Comparison of ENCODE assay signal across 9 cellular contexts in genomic region chr3:123660900-123661299, GRCh38.
A peak's percentile ranks its signal among the peaks of the same experiment; 100 is the strongest.
DNase-seq lines count a peak whose midpoint lies in the region; ATAC-seq, FAIRE-seq and TF ChIP-seq lines count a peak whose summit lies in the region.
"Had no signal": no experiment of that assay in that cellular context is flagged by ENCODE, and none has a peak within 500 bp of the region (broad histone marks: within the 10 kb centered on the region; RNA-seq: fewer than 3 reads in every experiment).

No MANE protein-coding gene starts in this region.

- H3K9ac ChIP-seq in liver (ENCODE audit: low read depth in 1 of 2, low read length in 2 of 2) (peak overlapping the region in 1 of 2 donors; percentile 19), HepG2 (ENCODE audit: insufficient read depth, low read depth, low read length) (no peak overlapping the region), mucosa of rectum (ENCODE audit: low read depth in 1 of 2, low read length in 2 of 2) (peak overlapping the region in 1 of 2 donors; percentile 10)

- no peak overlapping the region for H2AFZ ChIP-seq in HepG2 (ENCODE audit: low read length)

- no peaks in the 10 kb centered on the region for H3K79me2 ChIP-seq in HepG2 (ENCODE audit: insufficient read depth, low read length)

- H3K27me3 Mint-ChIP-seq in WTC11 (ENCODE audit: low read depth), result no peaks in the 10 kb centered on the region; the same call in none of the 2 replicates

- TF ChIP-seq POLR2A in HepG2 (IDR thresholded peaks at IDR 0.05; ENCODE audit: insufficient read depth in 1 of 2, low read depth in 2 of 2, low read length in 2 of 2), result no peak

- H3K4me3 ChIP-seq in liver (ENCODE audit: low read depth in 1 of 3, low read length in 3 of 3), result no peak overlapping the region
- no peak overlapping the region for H3K4me3 ChIP-seq in HepG2 (replicated peaks in 1 of 3; ENCODE audit: insufficient read depth in 1 of 3, low read depth in 2 of 3, low read length in 3 of 3)
- H3K4me3 ChIP-seq in epithelial cell of esophagus (ENCODE audit: low read length), result no peak overlapping the region
- no peak overlapping the region for H3K4me3 ChIP-seq in mucosa of rectum (ENCODE audit: low read length in 2 of 2)

- H3K4me2 ChIP-seq in HepG2 (ENCODE audit: low read depth, low read length), result no peak overlapping the region

- peaks cover 10 to 42% (median 29%) of the 10 kb centered on the region in 4 donors for H3K36me3 ChIP-seq in liver (ENCODE audit: control insufficient read depth in 4 of 4, insufficient read depth in 3 of 4, low read depth in 1 of 4, low read length in 3 of 4)
- peaks cover 14 to 43% of the 10 kb centered on the region in 2 experiments for H3K36me3 ChIP-seq in HepG2 (replicated peaks in 1 of 2; ENCODE audit: control insufficient read depth in 1 of 2, insufficient read depth in 2 of 2, low read length in 2 of 2)
- peaks cover 8 to 17% of the 10 kb centered on the region in 2 donors for H3K36me3 ChIP-seq in mucosa of rectum (ENCODE audit: control insufficient read depth in 2 of 2, insufficient read depth in 2 of 2, low read length in 2 of 2)

- FAIRE-seq in HepG2 (lab: Jason Lieb, UNC), result no peak

- in situ Hi-C loops in HepG2 (cut with HindIII; ENCODE audit: extremely low pct_ligation_motif_present, low pct_unique_long_range_greater_than_20kb), result no loop called here

- peaks cover 0 to 10% (median 8%) of the 10 kb centered on the region in 4 donors for H3K4me1 ChIP-seq in liver (ENCODE audit: control insufficient read depth in 4 of 4, insufficient read depth in 4 of 4, low read length in 3 of 4)
- H3K4me1 ChIP-seq in HepG2 (ENCODE audit: insufficient read depth, low read length), result 0 out of 2 replicates have a peak, but pooled peaks cover 4% of the 10 kb centered on the region
- peaks cover 40 to 43% of the 10 kb centered on the region in 2 donors for H3K4me1 ChIP-seq in mucosa of rectum (ENCODE audit: control insufficient read depth in 2 of 2, insufficient read depth in 2 of 2, low read length in 2 of 2)

- peaks cover 14% of the 10 kb centered on the region for H3K36me3 Mint-ChIP-seq in WTC11

- ATAC-seq in HepG2 (no peak), WTC11 (no peak)

- H3K4me3 Mint-ChIP-seq in WTC11, result no peak overlapping the region

- WGBS in liver, result 38% methylated on average over 9 of the region's 9 CpGs
- WGBS in HepG2 (ENCODE audit: low lambda C conversion rate), result 96% methylated on average over 9 of the region's 9 CpGs

- TF ChIP-seq CTCF in liver (IDR thresholded peaks at IDR 0.05; ENCODE audit: low read depth, low read length, missing input control) (no peak), HepG2 (CRISPR knock-in tag; IDR thresholded peaks at IDR 0.05) (no peak), epithelial cell of esophagus (IDR thresholded peaks at IDR 0.05; ENCODE audit: insufficient read depth, low read depth, low read length, missing control alignments) (no peak), WTC11 (IDR thresholded peaks at IDR 0.05) (no peak)

- H3K27me3 ChIP-seq in liver (ENCODE audit: control insufficient read depth in 4 of 4, insufficient read depth in 4 of 4, low read length in 3 of 4), result no peaks in the 10 kb centered on the region
- H3K27me3 ChIP-seq in HepG2 (ENCODE audit: control insufficient read depth in 1 of 2, insufficient read depth in 2 of 2, low read length in 2 of 2), result no peaks in the 10 kb centered on the region
- no peaks in the 10 kb centered on the region for H3K27me3 ChIP-seq in mucosa of rectum (ENCODE audit: control insufficient read depth in 2 of 2, insufficient read depth in 2 of 2, low read length in 2 of 2)

- POLR2A ChIA-PET in HepG2 (lab: Yijun Ruan, JAX) (no interaction called here), WTC11 (lab: Charles Lee) (no interaction called here)

- H3K9me3 ChIP-seq in liver (ENCODE audit: control insufficient read depth in 4 of 4, low read length in 3 of 4) (no peaks in the 10 kb centered on the region), HepG2 (ENCODE audit: low read length) (no peaks in the 10 kb centered on the region), mucosa of rectum (ENCODE audit: control insufficient read depth in 2 of 2, low read length in 2 of 2) (no peaks in the 10 kb centered on the region)

- CTCF ChIA-PET in HepG2 (lab: Yijun Ruan, JAX; ENCODE audit: low intra/inter-chr PET ratio, low total read pairs) (no interaction called here), WTC11 (lab: Charles Lee) (interaction anchor here (2.0 kb wide), 2 partner anchors 9 to 63 kb away, joined by 11 to 13 read pairs; no protein-coding TSS in a partner anchor)

- H3K9me3 Mint-ChIP-seq in WTC11, result peaks cover 14% of the 10 kb centered on the region

- intact Hi-C loops in HepG2 (cut with micrococcal nuclease; ENCODE audit: unreplicated experiment), result no loop called here

- H3K4me1 Mint-ChIP-seq in WTC11, result no peaks in the 10 kb centered on the region

- no peak overlapping the region for H3K27ac Mint-ChIP-seq in WTC11

- BruUV-seq in HepG2 (replicated peaks; lab: Mats Ljungman, UMichigan), result no TSS peak

- peak in 1 of 2 donors; percentile 18 for TF ChIP-seq RAD21 in liver (IDR thresholded peaks at IDR 0.05)
- no peak for TF ChIP-seq RAD21 in HepG2 (CRISPR knock-in tag; IDR thresholded peaks at IDR 0.05)

- H3K27ac ChIP-seq in liver (ENCODE audit: low read depth in 1 of 2, low read length in 2 of 2) (peak overlapping the region; percentile 32 to 48), HepG2 (ENCODE audit: extremely low read length, insufficient read depth, low read length) (no peak overlapping the region), mucosa of rectum (ENCODE audit: low read depth in 2 of 2, low read length in 2 of 2) (peak overlapping the region; percentile 56 to 67)
- H3K27ac ChIP-seq: C4-2B had no signal

- no peaks in the 10 kb centered on the region for H4K20me1 ChIP-seq in HepG2 (ENCODE audit: insufficient read depth, low read length)

- TF ChIP-seq EP300 in HepG2 (IDR thresholded peaks at IDR 0.05; ENCODE audit: low read depth in 2 of 2, low read length in 2 of 2) (no peak), HepG2 (CRISPR knock-in tag; IDR thresholded peaks at IDR 0.05; ENCODE audit: borderline replicate concordance) (no peak)

- DNase-seq in HepG2 (ENCODE audit: low spot score) (no peak), epithelial cell of esophagus (ENCODE audit: low read depth) (peak; percentile 72), WTC11 (ENCODE audit: low spot score) (no peak), NCI-H187 treated with DMSO at 0.1 percent for 48 hours (lab: John Stamatoyannopoulos, UW) (no peak)
- DNase-seq in activated effector memory CD4-positive, alpha-beta T cell treated with anti-CD3 and anti-CD28 coated beads, Interleukin-2, amount 50 U/mL, for 16 hours, result no peak
- no peak for DNase-seq in activated CD4-positive, CD25-positive, alpha-beta regulatory T cell (lab: John Stamatoyannopoulos, UW)

TF ChIP-seq in liver, 16 proteins besides CTCF, POLR2A, EP300 and RAD21 (continues in another document):
- TF ChIP-seq JUND (IDR thresholded peaks at IDR 0.05) (no peak), HNF4A (conservative IDR thresholded peaks at IDR 0.05) (no peak), SP1 (IDR thresholded peaks at IDR 0.05) (peak; percentile 36), YY1 (IDR thresholded peaks at IDR 0.05) (peak; percentile 44), NR2F2 (IDR thresholded peaks at IDR 0.05) (peak; percentile 75), RXRA (IDR thresholded peaks at IDR 0.05) (peak; percentile 20 to 30)

TF ChIP-seq in HepG2, 621 proteins besides CTCF, POLR2A, EP300 and RAD21:
- TF ChIP-seq IKZF1 (IDR thresholded peaks at IDR 0.05) (no peak), ZNF546 (CRISPR knock-in tag; conservative IDR thresholded peaks at IDR 0.05) (no peak), NFATC3 (CRISPR knock-in tag; IDR thresholded peaks at IDR 0.05) (no peak), FOXO1 (CRISPR knock-in tag; IDR thresholded peaks at IDR 0.05) (no peak), RARA (CRISPR knock-in tag; IDR thresholded peaks at IDR 0.05) (no peak), ZBTB7B (CRISPR knock-in tag; IDR thresholded peaks at IDR 0.05) (no peak)
TF ChIP-seq in HepG2: peak in this region for 0.

TF ChIP-seq in WTC11, 78 proteins besides CTCF, POLR2A, EP300 and RAD21 (continues in another document):
- TF ChIP-seq ZNF423 (CRISPR knock-in tag; IDR thresholded peaks at IDR 0.05) (no peak), CREB1 (CRISPR knock-in tag; IDR thresholded peaks at IDR 0.05) (no peak), ATF1 (CRISPR knock-in tag; IDR thresholded peaks at IDR 0.05) (no peak), FOXP4 (CRISPR knock-in tag; IDR thresholded peaks at IDR 0.05) (no peak), GTF2I (CRISPR knock-in tag; conservative IDR thresholded peaks at IDR 0.05) (no peak), ZNF425 (CRISPR knock-in tag; conservative IDR thresholded peaks at IDR 0.05) (no peak)
